Comparison of ENCODE assay signal across 8 cellular contexts in genomic region chr12:14238224-14238792, GRCh38.
A peak's percentile ranks its signal among the peaks of the same experiment; 100 is the strongest.
DNase-seq lines count a peak whose midpoint lies in the region; ATAC-seq, FAIRE-seq and TF ChIP-seq lines count a peak whose summit lies in the region.

No MANE protein-coding gene starts in this region.

- H3K9me3 ChIP-seq in DND-41 (ENCODE audit: insufficient read depth, low read length, severe bottlenecking): peaks cover 4% of the 10 kb centered on the region
- no peaks in the 10 kb centered on the region for H3K9me3 ChIP-seq in MM.1S (replicated peaks; ENCODE audit: insufficient read depth, low read length)
- H3K9me3 ChIP-seq in HepG2 (ENCODE audit: low read length): peaks cover 10% of the 10 kb centered on the region; the same call in 1 of the 2 replicates

- TF ChIP-seq CTCF in DND-41 (IDR thresholded peaks at IDR 0.05; ENCODE audit: borderline replicate concordance, extremely low read depth, low read length, poor library complexity, severe bottlenecking) (peak; percentile 65), MM.1S (IDR thresholded peaks at IDR 0.05; ENCODE audit: low read length) (peak; percentile 60), brain microvascular endothelial cell (IDR thresholded peaks at IDR 0.05; ENCODE audit: low read depth, low read length, missing control alignments) (peak; percentile 45), HepG2 (CRISPR knock-in tag; IDR thresholded peaks at IDR 0.05) (peak; percentile 38)

- POLR2A ChIA-PET in HepG2 (lab: Yijun Ruan, JAX): no interaction called here

- in situ Hi-C loops in brain microvascular endothelial cell (cut with HindIII; ENCODE audit: low pct_ligation_motif_present, low sequenced_read_pairs) (no loop called here), HepG2 (cut with HindIII; ENCODE audit: extremely low pct_ligation_motif_present, low pct_unique_long_range_greater_than_20kb) (loop anchor here (25.0 kb wide), 1 partner anchor 474 kb away; no protein-coding TSS in a partner anchor)

- H3K36me3 ChIP-seq in DND-41 (ENCODE audit: insufficient read depth, low read length): no peaks in the 10 kb centered on the region
- no peaks in the 10 kb centered on the region for H3K36me3 ChIP-seq in MM.1S (replicated peaks; ENCODE audit: insufficient read depth, low read length)
- no peaks in the 10 kb centered on the region for H3K36me3 ChIP-seq in brain microvascular endothelial cell (replicated peaks)
- no peaks in the 10 kb centered on the region for H3K36me3 ChIP-seq in HepG2 (replicated peaks in 1 of 2; ENCODE audit: control insufficient read depth in 1 of 2, insufficient read depth in 2 of 2, low read length in 2 of 2)

- H3K9ac ChIP-seq in DND-41 (ENCODE audit: low read depth, low read length) (no peak overlapping the region), MM.1S (ENCODE audit: low read length) (no peak overlapping the region), HepG2 (ENCODE audit: insufficient read depth, low read depth, low read length) (no peak overlapping the region)

- intact Hi-C loops in HepG2 (cut with micrococcal nuclease; ENCODE audit: unreplicated experiment): loop anchor here (1.0 to 10.0 kb wide), 4 partner anchors 180 to 478 kb away; no protein-coding TSS in a partner anchor

- TF ChIP-seq RAD21 in HepG2 (CRISPR knock-in tag; IDR thresholded peaks at IDR 0.05): peak; percentile 15; the same call in 1 of the 2 replicates

- 34% methylated on average over 8 of the region's 8 CpGs for WGBS in HepG2 (ENCODE audit: low lambda C conversion rate)

- no peaks in the 10 kb centered on the region for H3K79me2 ChIP-seq in DND-41 (ENCODE audit: insufficient read depth, low read length)
- H3K79me2 ChIP-seq in MM.1S (ENCODE audit: low read length): no peaks in the 10 kb centered on the region
- no peaks in the 10 kb centered on the region for H3K79me2 ChIP-seq in HepG2 (ENCODE audit: insufficient read depth, low read length)

- peak; percentile 63; the same call in 2 of the 3 replicates for ATAC-seq in DND-41 (ENCODE audit: insufficient read depth, low read depth)
- peak; percentile 42; the same call in 2 of the 3 replicates for ATAC-seq in HepG2
- ATAC-seq in HG03442 (IDR thresholded peaks at IDR 0.05; ENCODE audit: unreplicated experiment): no peak

- H3K27ac ChIP-seq in DND-41 (ENCODE audit: low read length) (no peak overlapping the region), MM.1S (ENCODE audit: low read length) (no peak overlapping the region), brain microvascular endothelial cell (no peak overlapping the region), HepG2 (ENCODE audit: extremely low read length, insufficient read depth, low read length) (no peak overlapping the region)

- no peaks in the 10 kb centered on the region for H4K20me1 ChIP-seq in DND-41 (ENCODE audit: insufficient read depth, low read length)
- H4K20me1 ChIP-seq in MM.1S (ENCODE audit: insufficient read depth, low read length): no peaks in the 10 kb centered on the region
- no peaks in the 10 kb centered on the region for H4K20me1 ChIP-seq in HepG2 (ENCODE audit: insufficient read depth, low read length)

- no peak overlapping the region for H3K4me2 ChIP-seq in DND-41 (ENCODE audit: insufficient read depth, low read length)
- no peak overlapping the region for H3K4me2 ChIP-seq in MM.1S (ENCODE audit: low read depth, low read length)
- no peak overlapping the region for H3K4me2 ChIP-seq in HepG2 (ENCODE audit: low read depth, low read length)

- H3K4me3 ChIP-seq in DND-41 (ENCODE audit: low read depth in 1 of 2, low read length in 2 of 2) (no peak overlapping the region), MM.1S (ENCODE audit: low read length) (no peak overlapping the region), brain microvascular endothelial cell (ENCODE audit: low read depth, low read length) (no peak overlapping the region), HepG2 (replicated peaks in 1 of 3; ENCODE audit: insufficient read depth in 1 of 3, low read depth in 2 of 3, low read length in 3 of 3) (no peak overlapping the region)

- H3K9me2 ChIP-seq in MM.1S (replicated peaks; ENCODE audit: insufficient read depth, low read length): no peaks in the 10 kb centered on the region

- TF ChIP-seq POLR2A in HepG2 (IDR thresholded peaks at IDR 0.05; ENCODE audit: insufficient read depth in 1 of 2, low read depth in 2 of 2, low read length in 2 of 2): no peak

- CTCF ChIA-PET in HepG2 (lab: Yijun Ruan, JAX; ENCODE audit: low intra/inter-chr PET ratio, low total read pairs): interaction anchor here (1.2 to 3.6 kb wide), 4 partner anchors 128 to 479 kb away, joined by 4 to 45 read pairs (median 6); partner anchors contain the start of gene ATF7IP

- no peak for FAIRE-seq in HepG2 (lab: Jason Lieb, UNC)

- peaks cover 14% of the 10 kb centered on the region for H3F3A ChIP-seq in MM.1S (ENCODE audit: insufficient read depth, low read length)

- TF ChIP-seq EP300 in HepG2 (IDR thresholded peaks at IDR 0.05; ENCODE audit: low read depth in 2 of 2, low read length in 2 of 2): no peak
- no peak for TF ChIP-seq EP300 in HepG2 (CRISPR knock-in tag; IDR thresholded peaks at IDR 0.05; ENCODE audit: borderline replicate concordance)

- no peak overlapping the region for H2AFZ ChIP-seq in DND-41 (ENCODE audit: low read depth, low read length)
- H2AFZ ChIP-seq in MM.1S (ENCODE audit: low read length): no peak overlapping the region
- no peak overlapping the region for H2AFZ ChIP-seq in HepG2 (ENCODE audit: low read length)

- H3K27me3 ChIP-seq in DND-41 (ENCODE audit: insufficient read depth, low read length, poor library complexity): no peaks in the 10 kb centered on the region
- H3K27me3 ChIP-seq in MM.1S (replicated peaks; ENCODE audit: insufficient read depth, low read length): no peaks in the 10 kb centered on the region
- no peaks in the 10 kb centered on the region for H3K27me3 ChIP-seq in brain microvascular endothelial cell (replicated peaks)
- no peaks in the 10 kb centered on the region for H3K27me3 ChIP-seq in HepG2 (ENCODE audit: control insufficient read depth in 1 of 2, insufficient read depth in 2 of 2, low read length in 2 of 2)

- no TSS peak for BruUV-seq in HepG2 (replicated peaks; lab: Mats Ljungman, UMichigan)

- DNase-seq in DND-41 (no peak), MM.1S (peak; percentile 48), brain microvascular endothelial cell (no peak), HepG2 (ENCODE audit: low spot score) (no peak), A172 (ENCODE audit: low spot score) (no peak), GOT3 (lab: John Stamatoyannopoulos, UW) (no peak)
- no peak for DNase-seq in stimulated activated CD4-positive, alpha-beta T cell treated with anti-CD3 and anti-CD28 coated beads, Interleukin-15, amount 100 ng/mL, for 24 hours

- H3K4me1 ChIP-seq in DND-41 (ENCODE audit: insufficient read depth, low read length): peaks cover 13% of the 10 kb centered on the region; the same call in 1 of the 2 replicates
- H3K4me1 ChIP-seq in MM.1S (ENCODE audit: low read length): peaks cover 7% of the 10 kb centered on the region
- peaks cover 18% of the 10 kb centered on the region for H3K4me1 ChIP-seq in HepG2 (ENCODE audit: insufficient read depth, low read length)

TF ChIP-seq in HepG2, 621 proteins besides CTCF, POLR2A, EP300 and RAD21:
- TF ChIP-seq STAG1 (CRISPR knock-in tag; IDR thresholded peaks at IDR 0.05) (peak; percentile 77), ZNF296 (CRISPR knock-in tag; conservative IDR thresholded peaks at IDR 0.05) (no peak)
